In the genomic region with DNA sequence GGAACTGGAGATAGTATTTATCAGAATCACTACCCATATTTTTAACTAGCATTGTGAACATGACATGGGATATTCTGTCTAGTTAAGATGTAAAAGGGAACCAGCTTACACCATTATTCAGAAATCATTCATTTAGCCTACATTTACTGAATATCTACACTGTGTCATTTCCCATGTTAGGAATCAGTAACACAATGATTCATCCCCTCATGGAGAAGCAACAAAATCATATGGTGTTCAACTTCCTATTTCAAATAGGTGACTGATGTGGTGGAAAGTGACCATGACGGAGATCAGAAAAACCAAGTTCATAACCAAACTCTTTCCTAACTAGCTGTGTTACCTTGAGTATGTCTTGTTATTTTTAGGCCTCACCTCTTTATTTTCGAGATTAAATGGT, we compare ENCODE assay signal across 13 cellular contexts.
DNase-seq lines count a peak whose midpoint lies in the region; ATAC-seq and TF ChIP-seq lines count a peak whose summit lies in the region.
"Had no signal": no experiment of that assay in that cellular context is flagged by ENCODE, and none has a peak within 500 bp of the region (broad histone marks: within the 10 kb centered on the region; RNA-seq: fewer than 3 reads in every experiment).

No MANE protein-coding gene starts in this region.

- in situ Hi-C loops in GM23248 (cut with MboI) = no loop called here
- in situ Hi-C loops in IMR-90 (cut with MboI; ENCODE audit: low sequenced_read_pairs) = no loop called here
- in situ Hi-C loops in brain microvascular endothelial cell (cut with HindIII; ENCODE audit: low pct_ligation_motif_present, low sequenced_read_pairs) = no loop called here

- no peaks in the 10 kb centered on the region for H3K27me3 ChIP-seq in GM23248 (replicated peaks; ENCODE audit: insufficient read depth)
- H3K27me3 ChIP-seq in IMR-90 (ENCODE audit: control insufficient read depth, insufficient read depth, low read length) = no peaks in the 10 kb centered on the region
- no peaks in the 10 kb centered on the region for H3K27me3 ChIP-seq in brain microvascular endothelial cell (replicated peaks)
- H3K27me3 ChIP-seq: BLaER1 treated with 17β-estradiol and CSF1 and Interleukin-3, amounts not matched to agents 10 nM and 100 nM had no signal

- H4K91ac ChIP-seq in IMR-90 (ENCODE audit: insufficient read depth, low read depth, low read length) = no peak overlapping the region

- H3F3A ChIP-seq in GM23248 (ENCODE audit: insufficient read depth) = no peaks in the 10 kb centered on the region

- TF ChIP-seq RAD21 in IMR-90 (IDR thresholded peaks at IDR 0.05; ENCODE audit: low read length) = no peak

- no peaks in the 10 kb centered on the region for H3K79me2 ChIP-seq in GM23248 (ENCODE audit: insufficient read depth)

- H3K79me1 ChIP-seq in IMR-90 (ENCODE audit: low read depth in 1 of 2, low read length in 2 of 2) = no peaks in the 10 kb centered on the region

- no peak overlapping the region for H3K4me3 ChIP-seq in GM23248
- H3K4me3 ChIP-seq in IMR-90 (ENCODE audit: insufficient read depth, low read depth, low read length) = no peak overlapping the region
- no peak overlapping the region for H3K4me3 ChIP-seq in brain microvascular endothelial cell (ENCODE audit: low read depth, low read length)
- H3K4me3 ChIP-seq: BLaER1 treated with 17β-estradiol and CSF1 and Interleukin-3, amounts not matched to agents 10 nM and 100 nM had no signal

- H3K36me3 ChIP-seq in GM23248 (ENCODE audit: low read depth) = no peaks in the 10 kb centered on the region
- H3K36me3 ChIP-seq in IMR-90 (ENCODE audit: control insufficient read depth, insufficient read depth, low read length) = no peaks in the 10 kb centered on the region
- H3K36me3 ChIP-seq in brain microvascular endothelial cell (replicated peaks) = no peaks in the 10 kb centered on the region
- H3K36me3 ChIP-seq: BLaER1 treated with 17β-estradiol and CSF1 and Interleukin-3, amounts not matched to agents 10 nM and 100 nM had no signal

- H2BK15ac ChIP-seq in IMR-90 (ENCODE audit: low read depth, low read length) = no peak overlapping the region

- no peak overlapping the region for H3K23ac ChIP-seq in IMR-90 (ENCODE audit: low read depth, low read length)

- DNase-seq in GM23248 (peak; percentile 7), IMR-90 (peak; percentile 19), dermis blood vessel endothelial cell (peak; percentile 4), lung microvascular endothelial cell (ENCODE audit: low read depth in 2 of 2) (peak; percentile 5 to 29), brain microvascular endothelial cell (no peak)
- DNase-seq in stimulated activated CD4-positive, alpha-beta T cell treated with anti-CD3 and anti-CD28 coated beads, Interleukin-2, amount 100 ng/mL, for 48 hours = no peak
- DNase-seq: ACHN; CD4-positive, CD25-positive, alpha-beta regulatory T cell; DMS53; H7 had no signal

- no peak overlapping the region for H3K14ac ChIP-seq in IMR-90 (replicated peaks; ENCODE audit: low read depth, low read length)

- intact Hi-C loops in IMR-90 (cut with micrococcal nuclease) = loop anchor here (10.0 kb wide), 1 partner anchor 253 kb away; no protein-coding TSS in a partner anchor

- H3K9me3 ChIP-seq in GM23248 (ENCODE audit: low read depth) (no peaks in the 10 kb centered on the region), IMR-90 (ENCODE audit: control insufficient read depth, insufficient read depth, low read length) (no peaks in the 10 kb centered on the region)
- H3K9me3 ChIP-seq: BLaER1 treated with 17β-estradiol and CSF1 and Interleukin-3, amounts not matched to agents 10 nM and 100 nM had no signal

- no peak overlapping the region for H2AK5ac ChIP-seq in IMR-90 (ENCODE audit: low read depth, low read length)

- H4K20me1 ChIP-seq in GM23248 (ENCODE audit: insufficient read depth) (no peaks in the 10 kb centered on the region), IMR-90 (ENCODE audit: insufficient read depth, low read length) (no peaks in the 10 kb centered on the region)
- H4K20me1 ChIP-seq: BLaER1 treated with 17β-estradiol and CSF1 and Interleukin-3, amounts not matched to agents 10 nM and 100 nM had no signal

- POLR2A ChIA-PET in IMR-90 (lab: Charles Lee; ENCODE audit: unreplicated experiment) = no interaction called here

- H3K27ac ChIP-seq in GM23248 (no peak overlapping the region), IMR-90 (ENCODE audit: insufficient read depth, low read length) (no peak overlapping the region), brain microvascular endothelial cell (no peak overlapping the region)
- H3K27ac ChIP-seq: BLaER1 treated with 17β-estradiol and CSF1 and Interleukin-3, amounts not matched to agents 10 nM and 100 nM had no signal

- no peak overlapping the region for H2AFZ ChIP-seq in GM23248
- no peak overlapping the region for H2AFZ ChIP-seq in IMR-90 (replicated peaks; ENCODE audit: low read length, poor library complexity)

- no peak overlapping the region for H2BK5ac ChIP-seq in IMR-90 (ENCODE audit: low read depth, low read length, poor library complexity, severe bottlenecking)

- H3K56ac ChIP-seq in IMR-90 (ENCODE audit: extremely low read depth, insufficient read depth, low read length) = no peak overlapping the region

- TF ChIP-seq CTCF in IMR-90 (conservative IDR thresholded peaks at IDR 0.05; ENCODE audit: low read depth, low read length) (no peak), brain microvascular endothelial cell (IDR thresholded peaks at IDR 0.05; ENCODE audit: low read depth, low read length, missing control alignments) (no peak)

- no peak overlapping the region for H2AK9ac ChIP-seq in IMR-90 (replicated peaks; ENCODE audit: low read depth, low read length, poor library complexity)

- BruUV-seq in IMR-90 (replicated peaks; lab: Mats Ljungman, UMichigan) = no TSS peak

- 41% methylated on average over 2 of the region's 2 CpGs for WGBS in GM23248 (ENCODE audit: low coverage in 1 of 2, low lambda C conversion rate in 2 of 2, missing lambda C conversion rate in 2 of 2), 2 experiments
- WGBS in IMR-90 (ENCODE audit: extremely low coverage in 2 of 2, insufficient read length in 1 of 2), 2 experiments = no CpG with 5 or more reads among the region's 2 CpGs

- H3K9ac ChIP-seq in GM23248 (no peak overlapping the region), IMR-90 (ENCODE audit: low read depth, low read length) (no peak overlapping the region)
- H3K9ac ChIP-seq: BLaER1 treated with 17β-estradiol and CSF1 and Interleukin-3, amounts not matched to agents 10 nM and 100 nM had no signal

- H3K4me1 ChIP-seq in GM23248 (ENCODE audit: insufficient read depth) (no peaks in the 10 kb centered on the region), IMR-90 (ENCODE audit: control insufficient read depth, insufficient read depth, low read length) (no peaks in the 10 kb centered on the region)

- no peak overlapping the region for H3K4ac ChIP-seq in IMR-90 (ENCODE audit: low read depth, low read length)

- no peaks in the 10 kb centered on the region for H3K9me1 ChIP-seq in IMR-90 (ENCODE audit: insufficient read depth, low read length)

- H3K4me2 ChIP-seq in GM23248 (ENCODE audit: unreplicated experiment) = no peak overlapping the region
- H3K4me2 ChIP-seq in IMR-90 (ENCODE audit: low read depth, low read length) = no peak overlapping the region

- H3K18ac ChIP-seq in IMR-90 (ENCODE audit: low read depth, low read length) = no peak overlapping the region

- no peak overlapping the region for H2BK120ac ChIP-seq in IMR-90 (ENCODE audit: low read depth, low read length)

- H4K8ac ChIP-seq in IMR-90 (ENCODE audit: low read depth in 2 of 2, low read length in 2 of 2) = no peak overlapping the region

- TF ChIP-seq POLR2A in IMR-90 (IDR thresholded peaks at IDR 0.05; ENCODE audit: low read depth, low read length) = no peak

- H4K5ac ChIP-seq in IMR-90 (ENCODE audit: low read depth, low read length) = no peak overlapping the region

- CTCF ChIA-PET in IMR-90 (lab: Yijun Ruan, JAX) = no interaction called here

- H3K9me2 ChIP-seq in GM23248 (ENCODE audit: insufficient read depth) = no peaks in the 10 kb centered on the region

- dilution Hi-C loops in IMR-90 (cut with HindIII; ENCODE audit: low sequenced_read_pairs, unreplicated experiment) = no loop called here

- H2BK20ac ChIP-seq in IMR-90 (ENCODE audit: low read depth, low read length) = no peak overlapping the region

- no peak for ATAC-seq in IMR-90 (ENCODE audit: low read depth)
- no peak for ATAC-seq in esophagus mucosa
- ATAC-seq: HepG2 had no signal

TF ChIP-seq in IMR-90, 13 proteins besides CTCF, POLR2A, EP300 and RAD21:
- TF ChIP-seq CEBPB (IDR thresholded peaks at IDR 0.05; ENCODE audit: low read depth, low read length) (no peak), RCOR1 (IDR thresholded peaks at IDR 0.05; ENCODE audit: insufficient replicate concordance, low read length) (no peak), SMC3 (IDR thresholded peaks at IDR 0.05; ENCODE audit: low read depth, low read length) (no peak)
TF ChIP-seq in IMR-90: peak in this region for 0.

Comparison
In these comparisons a context has a peak if more than half of its experiments do, and no peak if none do; other contexts are left out.
1. DNase-seq: peak in GM23248 (single experiment), IMR-90 (single experiment), dermis blood vessel endothelial cell (single experiment) and lung microvascular endothelial cell (2 of 2); none in stimulated activated CD4-positive, alpha-beta T cell treated with anti-CD3 and anti-CD28 coated beads, Interleukin-2, amount 100 ng/mL, for 48 hours (0 of 2) and brain microvascular endothelial cell (single experiment).